ENCODE assay signal across 1 cellular context in the genomic region with DNA sequence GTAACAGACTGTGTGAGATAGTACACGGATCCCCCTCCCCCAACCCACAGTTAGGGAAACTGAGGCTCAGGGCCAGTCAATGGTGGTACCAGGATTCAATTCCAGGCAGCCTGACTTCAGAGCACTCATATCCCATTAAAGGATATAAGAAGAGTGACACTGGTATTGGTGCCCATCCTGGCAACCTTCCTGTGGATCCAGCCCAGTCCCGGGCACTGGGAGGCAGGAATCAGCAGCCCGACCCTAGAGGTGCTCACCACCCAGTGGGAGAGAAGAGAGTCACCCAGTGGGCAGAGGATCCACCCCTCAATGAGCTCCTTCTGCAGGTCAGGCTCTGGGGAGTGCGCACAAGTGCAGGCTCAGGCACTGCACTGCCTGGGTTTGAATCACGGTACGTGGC.
TF ChIP-seq lines count a peak whose summit lies in the region.

No MANE protein-coding gene starts in this region.

TF ChIP-seq in HepG2, 621 proteins besides CTCF, POLR2A, EP300 and RAD21:
- TF ChIP-seq, protein P1, sequence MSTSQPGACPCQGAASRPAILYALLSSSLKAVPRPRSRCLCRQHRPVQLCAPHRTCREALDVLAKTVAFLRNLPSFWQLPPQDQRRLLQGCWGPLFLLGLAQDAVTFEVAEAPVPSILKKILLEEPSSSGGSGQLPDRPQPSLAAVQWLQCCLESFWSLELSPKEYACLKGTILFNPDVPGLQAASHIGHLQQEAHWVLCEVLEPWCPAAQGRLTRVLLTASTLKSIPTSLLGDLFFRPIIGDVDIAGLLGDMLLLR (CRISPR knock-in tag; IDR thresholded peaks at IDR 0.05) = 0 out of 2 replicates have a peak, but pooled peaks have one; percentile 30
- TF ChIP-seq HES4 (CRISPR knock-in tag; IDR thresholded peaks at IDR 0.05; ENCODE audit: borderline replicate concordance) = no peak
- TF ChIP-seq ZNF768 (CRISPR knock-in tag; IDR thresholded peaks at IDR 0.05) = peak; percentile 88; the same call in 1 of the 2 replicates
- TF ChIP-seq, protein P2, sequence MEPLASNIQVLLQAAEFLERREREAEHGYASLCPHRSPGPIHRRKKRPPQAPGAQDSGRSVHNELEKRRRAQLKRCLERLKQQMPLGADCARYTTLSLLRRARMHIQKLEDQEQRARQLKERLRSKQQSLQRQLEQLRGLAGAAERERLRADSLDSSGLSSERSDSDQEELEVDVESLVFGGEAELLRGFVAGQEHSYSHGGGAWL (CRISPR knock-in tag; IDR thresholded peaks at IDR 0.05) = no peak
